Comparison of ENCODE assay signal across 10 cellular contexts in the genomic region with DNA sequence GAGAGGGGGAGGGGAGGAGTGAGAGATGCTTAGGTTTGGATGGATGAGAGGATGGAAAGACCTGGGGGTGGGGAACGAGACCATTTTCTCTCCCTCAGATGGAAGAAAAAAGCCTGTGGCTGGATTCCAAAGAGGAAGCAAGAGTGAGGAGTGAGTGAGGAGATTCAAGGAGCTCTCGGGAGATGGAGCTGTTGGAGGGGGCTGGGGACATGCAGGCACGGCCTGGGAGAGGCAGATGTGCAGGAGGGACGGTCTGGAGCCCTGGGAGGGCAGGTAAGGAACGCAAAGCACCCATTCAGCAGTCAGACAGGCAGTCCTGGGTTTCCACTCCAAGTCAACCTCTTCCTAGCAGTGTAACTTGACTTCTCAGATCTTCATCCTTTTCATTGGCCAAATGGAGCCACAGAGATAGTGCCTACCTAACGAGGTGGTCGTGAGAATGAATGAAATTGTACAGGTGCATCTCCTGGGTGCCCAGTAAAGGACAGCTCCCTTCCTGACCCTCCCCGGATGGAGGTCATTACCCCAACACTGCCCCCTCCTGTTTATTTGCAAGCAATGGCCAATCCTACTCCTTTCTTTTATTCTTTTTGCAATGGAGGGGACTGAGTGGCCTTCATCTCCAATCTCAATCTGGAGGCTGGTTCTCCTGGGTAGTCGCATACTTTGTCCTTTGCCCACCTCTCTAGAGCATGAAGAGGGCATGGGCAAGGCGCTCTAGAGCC. TPM values are rescaled to one million over a fixed set of nuclear protein-coding genes. Genes with fewer than 3 reads are reported as not detected.
DNase-seq lines count a peak whose midpoint lies in the region; ATAC-seq, FAIRE-seq and TF ChIP-seq lines count a peak whose summit lies in the region.
"Had no signal": no experiment of that assay in that cellular context is flagged by ENCODE, and none has a peak within 500 bp of the region (broad histone marks: within the 10 kb centered on the region; RNA-seq: fewer than 3 reads in every experiment).

No MANE protein-coding gene starts in this region.

- no peak for ATAC-seq in HG03442 (IDR thresholded peaks at IDR 0.05; ENCODE audit: unreplicated experiment)
- ATAC-seq in HG03045 (IDR thresholded peaks at IDR 0.05; ENCODE audit: unreplicated experiment) = no peak
- ATAC-seq in GM18517 (IDR thresholded peaks at IDR 0.05; ENCODE audit: unreplicated experiment) = no peak

- CTCF ChIA-PET in AG04450 (lab: Charles Lee) = interaction anchor here (1.0 to 1.8 kb wide), 5 partner anchors 10 to 134 kb away, joined by 3 to 13 read pairs (median 5); no protein-coding TSS in a partner anchor

- no peak overlapping the region for H3K4me3 ChIP-seq in AG04450 (ENCODE audit: low read depth, low read length)
- H3K4me3 ChIP-seq in GM12875 (ENCODE audit: low read depth, low read length) = no peak overlapping the region
- H3K4me3 ChIP-seq in keratinocyte (ENCODE audit: control insufficient read depth in 2 of 3, extremely low read depth in 1 of 3, insufficient read depth in 2 of 3, low read depth in 1 of 3, low read length in 3 of 3) = no peak overlapping the region
- no peak overlapping the region for H3K4me3 ChIP-seq in kidney (ENCODE audit: low read length in 2 of 2)

- H3K4me1 ChIP-seq in keratinocyte (ENCODE audit: control insufficient read depth, extremely low read depth, insufficient read depth, low read length) = peaks cover 12% of the 10 kb centered on the region
- peaks cover 4 to 9% of the 10 kb centered on the region in 2 donors for H3K4me1 ChIP-seq in kidney (ENCODE audit: control insufficient read depth in 1 of 2, insufficient read depth in 1 of 2, low read depth in 1 of 2, low read length in 2 of 2)

- intact Hi-C loops in kidney (cut with DNase I) = no loop called here

- H3K9me3 ChIP-seq in AG04450 (ENCODE audit: control insufficient read depth, insufficient read depth, low read length) (no peaks in the 10 kb centered on the region), keratinocyte (ENCODE audit: control insufficient read depth, low read depth, low read length) (no peaks in the 10 kb centered on the region), kidney (ENCODE audit: control insufficient read depth in 1 of 2, low read length in 2 of 2) (no peaks in the 10 kb centered on the region)

- H3K9me1 ChIP-seq in keratinocyte (ENCODE audit: control insufficient read depth, extremely low read depth, insufficient read depth, low read length) = no peaks in the 10 kb centered on the region

- in situ Hi-C loops in SK-MEL-5 (cut with HindIII; ENCODE audit: low pct_unique_long_range_greater_than_20kb, low sequenced_read_pairs) = no loop called here

- dilution Hi-C loops in keratinocyte (cut with MboI; ENCODE audit: extremely low pct_ligation_motif_present, low sequenced_read_pairs) = no loop called here

- peak; percentile 13 for FAIRE-seq in keratinocyte (lab: Jason Lieb, UNC)
- no peak for FAIRE-seq in kidney (lab: Jason Lieb, UNC)

- POLR2A ChIA-PET in AG04450 (lab: Yijun Ruan, JAX) = no interaction called here

- no peaks in the 10 kb centered on the region for H4K20me1 ChIP-seq in keratinocyte (ENCODE audit: control insufficient read depth, extremely low read depth, insufficient read depth, low read length)

- H3K27me3 ChIP-seq in AG04450 (ENCODE audit: control insufficient read depth, insufficient read depth, low read length) (peaks cover 32% of the 10 kb centered on the region), keratinocyte (ENCODE audit: control insufficient read depth, extremely low read depth, insufficient read depth, low read length) (peaks cover 10% of the 10 kb centered on the region)

- H3K9ac ChIP-seq in keratinocyte (ENCODE audit: control insufficient read depth, extremely low read depth, insufficient read depth, low read length) = no peak overlapping the region
- no peak overlapping the region for H3K9ac ChIP-seq in kidney (ENCODE audit: low read length in 2 of 2)

- H3K4me2 ChIP-seq in keratinocyte (ENCODE audit: control insufficient read depth, extremely low read depth, insufficient read depth, low read depth, low read length) = no peak overlapping the region

- peak; percentile 36 for TF ChIP-seq CTCF in AG04450 (IDR thresholded peaks at IDR 0.05; ENCODE audit: low read depth, low read length)
- TF ChIP-seq CTCF in GM12875 (IDR thresholded peaks at IDR 0.05; ENCODE audit: borderline replicate concordance, insufficient read depth, low read depth, low read length) = peak; percentile 43
- TF ChIP-seq CTCF in keratinocyte (optimal IDR thresholded peaks at IDR 0.05 in 1 of 3, IDR thresholded peaks at IDR 0.05 in 1 of 3, conservative IDR thresholded peaks at IDR 0.05 in 1 of 3; ENCODE audit: extremely low read depth in 1 of 3, insufficient read depth in 2 of 3, low read length in 3 of 3) = peak; percentile 33 to 62 (median 37)
- TF ChIP-seq CTCF in kidney (IDR thresholded peaks at IDR 0.05; ENCODE audit: borderline replicate concordance, extremely low read depth, insufficient read depth) = no peak

- H3K27ac ChIP-seq in AG04450 (ENCODE audit: low read depth, low read length) (no peak overlapping the region), keratinocyte (ENCODE audit: control insufficient read depth, insufficient read depth, low read length) (no peak overlapping the region), kidney (ENCODE audit: low read depth in 2 of 2, low read length in 2 of 2) (no peak overlapping the region)

- H2AFZ ChIP-seq in keratinocyte (ENCODE audit: control insufficient read depth, low read length) = no peak overlapping the region

- H3K79me2 ChIP-seq in keratinocyte (ENCODE audit: control insufficient read depth, insufficient read depth, low read length) = no peaks in the 10 kb centered on the region

- H3K36me3 ChIP-seq in keratinocyte (ENCODE audit: control insufficient read depth in 2 of 2, extremely low read depth in 1 of 2, insufficient read depth in 2 of 2, low read length in 2 of 2) (no peaks in the 10 kb centered on the region), kidney (ENCODE audit: control insufficient read depth in 1 of 2, insufficient read depth in 2 of 2, low read length in 2 of 2) (no peaks in the 10 kb centered on the region)

- DNase-seq in AG04450 (ENCODE audit: low read depth, low spot score) (no peak), SK-MEL-5 (ENCODE audit: low read depth, low spot score) (peak; percentile 52), keratinocyte (ENCODE audit: low read depth, low spot score) (no peak), kidney (no peak)
- DNase-seq: activated gamma-delta T cell, left cardiac atrium had no signal

RNA-seq across cellular contexts. Expression of a gene that starts 52.2 kb away (rescaled TPM):
- polyA plus RNA-seq in AG04450 (2011; rRNA removed) (0.11 and 0.12 TPM in 2 replicates), keratinocyte (10.0 to 19.9 TPM (median 14.2 TPM) in 3 replicates), kidney (ENCODE audit: insufficient read depth, low read depth, low replicate concordance) (37.3 TPM)
- polyA minus RNA-seq in AG04450 (2011; rRNA and poly(A)+ RNA removed) = 0.30 and 0.46 TPM in 2 replicates
- total RNA-seq in SK-MEL-5 (2014; rRNA removed; shearing (Covaris generic)) = 1.3 and 2.7 TPM in 2 replicates
- 1.4 and 1.6 TPM in 2 replicates for polyA plus RNA-seq in SK-MEL-5 (2015; cell fraction: cytosol; rRNA removed)
- polyA plus RNA-seq in SK-MEL-5 (2015; cell fraction: nucleus; rRNA removed) = 1.2 and 1.4 TPM in 2 replicates
- polyA plus RNA-seq in keratinocyte (2011; ENCODE audit: low read depth) = 76.5 TPM
- 6.6 and 7.2 TPM in 2 replicates for polyA plus RNA-seq in keratinocyte (2011; cell fraction: cytosol; rRNA removed)
- polyA plus RNA-seq in keratinocyte (2011; cell fraction: nucleus; rRNA removed) = 32.7 and 43.1 TPM in 2 replicates
- 18.0 and 74.0 TPM in 2 replicates for polyA plus RNA-seq in keratinocyte (2012; ENCODE audit: low replicate concordance)
- polyA minus RNA-seq in keratinocyte = 45.5 to 90.7 TPM (median 50.3 TPM) in 3 replicates
- 24.2 TPM for polyA minus RNA-seq in keratinocyte (2011; cell fraction: cytosol; rRNA and poly(A)+ RNA removed)
- 71.8 and 73.0 TPM in 2 replicates for polyA minus RNA-seq in keratinocyte (2011; cell fraction: nucleus; rRNA and poly(A)+ RNA removed)
- total RNA-seq in kidney = 147 TPM
